In the genomic region with DNA sequence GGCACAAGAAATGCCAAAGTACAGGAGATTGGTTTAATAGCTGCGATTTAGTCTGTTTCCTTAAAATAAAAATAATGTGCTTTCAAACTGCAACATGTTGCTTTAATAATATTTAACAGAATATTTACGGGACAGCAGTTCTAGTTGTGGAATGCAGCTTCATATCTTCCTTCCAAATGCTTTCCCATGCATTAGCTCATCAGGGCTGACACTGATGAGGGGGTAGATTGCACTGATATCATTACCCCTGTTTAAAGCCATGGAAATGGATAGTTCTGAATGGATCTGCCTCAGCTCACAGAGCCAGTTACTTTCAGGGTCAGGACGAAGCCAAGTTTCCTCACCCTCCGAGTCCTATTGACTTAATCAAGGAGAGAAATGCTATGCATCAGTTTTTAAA, we compare ENCODE assay signal across 17 cellular contexts.
DNase-seq lines count a peak whose midpoint lies in the region; ATAC-seq, FAIRE-seq and TF ChIP-seq lines count a peak whose summit lies in the region.
"Had no signal": no experiment of that assay in that cellular context is flagged by ENCODE, and none has a peak within 500 bp of the region (broad histone marks: within the 10 kb centered on the region; RNA-seq: fewer than 3 reads in every experiment).

No MANE protein-coding gene starts in this region.

- H3K9me2 ChIP-seq in hepatocyte (replicated peaks; ENCODE audit: insufficient read depth) = no peaks in the 10 kb centered on the region

- no peak overlapping the region for H3K4me3 ChIP-seq in AG10803 (ENCODE audit: low read length)
- H3K4me3 ChIP-seq in hepatocyte = no peak overlapping the region
- no peak overlapping the region for H3K4me3 ChIP-seq in right lobe of liver
- no peak overlapping the region for H3K4me3 ChIP-seq in HepG2 (replicated peaks in 1 of 3; ENCODE audit: insufficient read depth in 1 of 3, low read depth in 2 of 3, low read length in 3 of 3)
- H3K4me3 ChIP-seq: BLaER1, GM12878, HAP-1 had no signal

- no peak for TF ChIP-seq CTCF in AG10803 (conservative IDR thresholded peaks at IDR 0.05; ENCODE audit: low read length)
- TF ChIP-seq CTCF in hepatocyte (IDR thresholded peaks at IDR 0.05; ENCODE audit: poor library complexity) = no peak
- TF ChIP-seq CTCF in right lobe of liver (IDR thresholded peaks at IDR 0.05) = no peak
- no peak for TF ChIP-seq CTCF in HepG2 (CRISPR knock-in tag; IDR thresholded peaks at IDR 0.05)

- WGBS in hepatocyte (ENCODE audit: low lambda C conversion rate, missing lambda C conversion rate) = 57% methylated on average over 4 of the region's 4 CpGs
- WGBS in right lobe of liver (ENCODE audit: insufficient coverage, low coverage, low lambda C conversion rate, missing lambda C conversion rate) = 49% methylated on average over 4 of the region's 4 CpGs
- WGBS in HepG2 (ENCODE audit: low lambda C conversion rate) = 3% methylated on average over 4 of the region's 4 CpGs

- in situ Hi-C loops in HepG2 (cut with HindIII; ENCODE audit: extremely low pct_ligation_motif_present, low pct_unique_long_range_greater_than_20kb) = no loop called here

- POLR2A ChIA-PET in HepG2 (lab: Yijun Ruan, JAX) = no interaction called here

- H3K36me3 ChIP-seq in hepatocyte (replicated peaks; ENCODE audit: insufficient read depth, low read depth) (no peaks in the 10 kb centered on the region), right lobe of liver (no peaks in the 10 kb centered on the region), HepG2 (replicated peaks in 1 of 2; ENCODE audit: control insufficient read depth in 1 of 2, insufficient read depth in 2 of 2, low read length in 2 of 2) (no peaks in the 10 kb centered on the region)
- H3K36me3 ChIP-seq: BLaER1, HAP-1 had no signal

- TF ChIP-seq EP300 in HepG2 (IDR thresholded peaks at IDR 0.05; ENCODE audit: low read depth in 2 of 2, low read length in 2 of 2) (no peak), HepG2 (CRISPR knock-in tag; IDR thresholded peaks at IDR 0.05; ENCODE audit: borderline replicate concordance) (no peak)

- no peak overlapping the region for H3K9ac ChIP-seq in HepG2 (ENCODE audit: insufficient read depth, low read depth, low read length)
- H3K9ac ChIP-seq: BLaER1 had no signal

- FAIRE-seq in HTR-8/SVneo (lab: Jason Lieb, UNC) (peak; percentile 44), HepG2 (lab: Jason Lieb, UNC) (no peak)
- FAIRE-seq: GM12878, H1 had no signal

- no peak overlapping the region for H3K27ac ChIP-seq in hepatocyte
- H3K27ac ChIP-seq in right lobe of liver = no peak overlapping the region
- H3K27ac ChIP-seq in HepG2 (ENCODE audit: extremely low read length, insufficient read depth, low read length) = no peak overlapping the region
- H3K27ac ChIP-seq: 22Rv1, BLaER1 had no signal

- H4K20me1 ChIP-seq in hepatocyte (ENCODE audit: insufficient read depth, poor library complexity, severe bottlenecking) (no peaks in the 10 kb centered on the region), HepG2 (ENCODE audit: insufficient read depth, low read length) (no peaks in the 10 kb centered on the region)
- H4K20me1 ChIP-seq: BLaER1 had no signal

- H3K27me3 ChIP-seq in hepatocyte (no peaks in the 10 kb centered on the region), right lobe of liver (no peaks in the 10 kb centered on the region), HepG2 (ENCODE audit: control insufficient read depth in 1 of 2, insufficient read depth in 2 of 2, low read length in 2 of 2) (peaks cover 0 to 24% of the 10 kb centered on the region in 2 experiments; a peak in 4 of 5 replicates)
- H3K27me3 ChIP-seq: BLaER1 had no signal

- no peak for TF ChIP-seq POLR2A in right lobe of liver (IDR thresholded peaks at IDR 0.05)
- TF ChIP-seq POLR2A in HepG2 (IDR thresholded peaks at IDR 0.05; ENCODE audit: insufficient read depth in 1 of 2, low read depth in 2 of 2, low read length in 2 of 2) = no peak

- no peaks in the 10 kb centered on the region for H3K9me3 ChIP-seq in hepatocyte (ENCODE audit: low read depth)
- H3K9me3 ChIP-seq in right lobe of liver = no peaks in the 10 kb centered on the region
- H3K9me3 ChIP-seq in HepG2 (ENCODE audit: low read length) = no peaks in the 10 kb centered on the region
- H3K9me3 ChIP-seq: BLaER1, Caco-2, HAP-1 had no signal

- intact Hi-C loops in right lobe of liver (cut with DNase I) = no loop called here
- intact Hi-C loops in HepG2 (cut with micrococcal nuclease; ENCODE audit: unreplicated experiment) = no loop called here

- H3K4me2 ChIP-seq in hepatocyte (peak overlapping the region; percentile 9), HepG2 (ENCODE audit: low read depth, low read length) (no peak overlapping the region)
- H3K4me2 ChIP-seq: BLaER1 had no signal

- CTCF ChIA-PET in HepG2 (lab: Yijun Ruan, JAX; ENCODE audit: low intra/inter-chr PET ratio, low total read pairs) = no interaction called here

- H2AFZ ChIP-seq in hepatocyte = no peak overlapping the region
- H2AFZ ChIP-seq in HepG2 (ENCODE audit: low read length) = no peak overlapping the region

- ATAC-seq in SK-N-SH treated with all-trans-retinoic acid at 6 μM for 48 hours (peak; percentile 86), right lobe of liver (no peak), HepG2 (no peak)
- ATAC-seq: GM12878 had no signal

- peak; percentile 14 for DNase-seq in AG10803 (ENCODE audit: low read depth)
- no peak for DNase-seq in HTR-8/SVneo (ENCODE audit: insufficient read length, low spot score)
- no peak for DNase-seq in hepatocyte (ENCODE audit: low spot score)
- DNase-seq in anterior cingulate cortex (lab: John Stamatoyannopoulos, UW) = no peak
- DNase-seq in effector CD4-positive, alpha-beta T cell = no peak
- no peak for DNase-seq in right lobe of liver
- no peak for DNase-seq in HepG2 (ENCODE audit: low spot score)
- DNase-seq: AML-193; Caco-2; CD8-positive, alpha-beta memory T cell; DND-41 had no signal

- BruUV-seq in HepG2 (replicated peaks; lab: Mats Ljungman, UMichigan) = no TSS peak

- no peaks in the 10 kb centered on the region for H3K79me2 ChIP-seq in hepatocyte
- no peaks in the 10 kb centered on the region for H3K79me2 ChIP-seq in HepG2 (ENCODE audit: insufficient read depth, low read length)

- no peak for TF ChIP-seq RAD21 in HepG2 (CRISPR knock-in tag; IDR thresholded peaks at IDR 0.05)

- H3K4me1 ChIP-seq in hepatocyte (ENCODE audit: insufficient read depth) (no peaks in the 10 kb centered on the region), right lobe of liver (no peaks in the 10 kb centered on the region), HepG2 (ENCODE audit: insufficient read depth, low read length) (no peaks in the 10 kb centered on the region)
- H3K4me1 ChIP-seq: BLaER1, Caco-2, HAP-1 had no signal

TF ChIP-seq in SK-N-SH treated with all-trans-retinoic acid at 6 μM for 48 hours, 23 proteins besides CTCF, POLR2A, EP300 and RAD21:
- TF ChIP-seq ISL1 (CRISPR knock-in tag; IDR thresholded peaks at IDR 0.05) (peak; percentile 88), CREB5 (CRISPR knock-in tag; IDR thresholded peaks at IDR 0.05; ENCODE audit: low read depth) (0 out of 2 replicates have a peak, but pooled peaks have one; percentile 33), CSDC2 (CRISPR knock-in tag; IDR thresholded peaks at IDR 0.05) (no peak)
TF ChIP-seq in SK-N-SH treated with all-trans-retinoic acid at 6 μM for 48 hours: peak in this region for 2.

TF ChIP-seq in HepG2, 621 proteins besides CTCF, POLR2A, EP300 and RAD21 (continues in another document):
- TF ChIP-seq, protein P1, sequence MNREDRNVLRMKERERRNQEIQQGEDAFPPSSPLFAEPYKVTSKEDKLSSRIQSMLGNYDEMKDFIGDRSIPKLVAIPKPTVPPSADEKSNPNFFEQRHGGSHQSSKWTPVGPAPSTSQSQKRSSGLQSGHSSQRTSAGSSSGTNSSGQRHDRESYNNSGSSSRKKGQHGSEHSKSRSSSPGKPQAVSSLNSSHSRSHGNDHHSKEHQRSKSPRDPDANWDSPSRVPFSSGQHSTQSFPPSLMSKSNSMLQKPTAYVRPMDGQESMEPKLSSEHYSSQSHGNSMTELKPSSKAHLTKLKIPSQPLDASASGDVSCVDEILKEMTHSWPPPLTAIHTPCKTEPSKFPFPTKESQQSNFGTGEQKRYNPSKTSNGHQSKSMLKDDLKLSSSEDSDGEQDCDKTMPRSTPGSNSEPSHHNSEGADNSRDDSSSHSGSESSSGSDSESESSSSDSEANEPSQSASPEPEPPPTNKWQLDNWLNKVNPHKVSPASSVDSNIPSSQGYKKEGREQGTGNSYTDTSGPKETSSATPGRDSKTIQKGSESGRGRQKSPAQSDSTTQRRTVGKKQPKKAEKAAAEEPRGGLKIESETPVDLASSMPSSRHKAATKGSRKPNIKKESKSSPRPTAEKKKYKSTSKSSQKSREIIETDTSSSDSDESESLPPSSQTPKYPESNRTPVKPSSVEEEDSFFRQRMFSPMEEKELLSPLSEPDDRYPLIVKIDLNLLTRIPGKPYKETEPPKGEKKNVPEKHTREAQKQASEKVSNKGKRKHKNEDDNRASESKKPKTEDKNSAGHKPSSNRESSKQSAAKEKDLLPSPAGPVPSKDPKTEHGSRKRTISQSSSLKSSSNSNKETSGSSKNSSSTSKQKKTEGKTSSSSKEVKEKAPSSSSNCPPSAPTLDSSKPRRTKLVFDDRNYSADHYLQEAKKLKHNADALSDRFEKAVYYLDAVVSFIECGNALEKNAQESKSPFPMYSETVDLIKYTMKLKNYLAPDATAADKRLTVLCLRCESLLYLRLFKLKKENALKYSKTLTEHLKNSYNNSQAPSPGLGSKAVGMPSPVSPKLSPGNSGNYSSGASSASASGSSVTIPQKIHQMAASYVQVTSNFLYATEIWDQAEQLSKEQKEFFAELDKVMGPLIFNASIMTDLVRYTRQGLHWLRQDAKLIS (CRISPR knock-in tag; IDR thresholded peaks at IDR 0.05) = no peak
- TF ChIP-seq, protein P2, sequence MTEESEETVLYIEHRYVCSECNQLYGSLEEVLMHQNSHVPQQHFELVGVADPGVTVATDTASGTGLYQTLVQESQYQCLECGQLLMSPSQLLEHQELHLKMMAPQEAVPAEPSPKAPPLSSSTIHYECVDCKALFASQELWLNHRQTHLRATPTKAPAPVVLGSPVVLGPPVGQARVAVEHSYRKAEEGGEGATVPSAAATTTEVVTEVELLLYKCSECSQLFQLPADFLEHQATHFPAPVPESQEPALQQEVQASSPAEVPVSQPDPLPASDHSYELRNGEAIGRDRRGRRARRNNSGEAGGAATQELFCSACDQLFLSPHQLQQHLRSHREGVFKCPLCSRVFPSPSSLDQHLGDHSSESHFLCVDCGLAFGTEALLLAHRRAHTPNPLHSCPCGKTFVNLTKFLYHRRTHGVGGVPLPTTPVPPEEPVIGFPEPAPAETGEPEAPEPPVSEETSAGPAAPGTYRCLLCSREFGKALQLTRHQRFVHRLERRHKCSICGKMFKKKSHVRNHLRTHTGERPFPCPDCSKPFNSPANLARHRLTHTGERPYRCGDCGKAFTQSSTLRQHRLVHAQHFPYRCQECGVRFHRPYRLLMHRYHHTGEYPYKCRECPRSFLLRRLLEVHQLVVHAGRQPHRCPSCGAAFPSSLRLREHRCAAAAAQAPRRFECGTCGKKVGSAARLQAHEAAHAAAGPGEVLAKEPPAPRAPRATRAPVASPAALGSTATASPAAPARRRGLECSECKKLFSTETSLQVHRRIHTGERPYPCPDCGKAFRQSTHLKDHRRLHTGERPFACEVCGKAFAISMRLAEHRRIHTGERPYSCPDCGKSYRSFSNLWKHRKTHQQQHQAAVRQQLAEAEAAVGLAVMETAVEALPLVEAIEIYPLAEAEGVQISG (CRISPR knock-in tag; IDR thresholded peaks at IDR 0.05) = no peak
- TF ChIP-seq ZNF234 (CRISPR knock-in tag; conservative IDR thresholded peaks at IDR 0.05) = no peak
- no peak for TF ChIP-seq ZNF230 (CRISPR knock-in tag; IDR thresholded peaks at IDR 0.05)
